ENCODE assay signal across 10 cellular contexts in the genomic region with DNA sequence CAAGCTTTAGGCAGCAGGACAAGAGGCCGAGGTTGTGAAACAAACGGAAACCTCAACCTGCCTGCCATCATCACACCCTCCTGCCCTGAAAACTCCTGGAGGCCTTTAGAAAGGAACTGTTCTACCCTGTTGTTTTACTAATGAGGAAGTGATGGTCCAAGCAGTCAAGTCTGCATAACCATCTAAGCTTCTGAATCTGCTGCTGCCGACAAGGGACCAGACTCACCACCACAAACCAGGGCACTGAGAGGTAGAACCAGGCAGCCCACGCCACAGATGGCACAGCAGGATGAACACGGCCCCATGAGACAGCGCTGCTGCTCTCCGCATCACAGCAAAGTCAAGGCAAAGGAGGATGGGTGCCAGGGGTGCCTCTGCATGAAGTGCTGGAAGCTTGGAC.
DNase-seq lines count a peak whose midpoint lies in the region; ATAC-seq, FAIRE-seq and TF ChIP-seq lines count a peak whose summit lies in the region.
"Had no signal": no experiment of that assay in that cellular context is flagged by ENCODE, and none has a peak within 500 bp of the region (broad histone marks: within the 10 kb centered on the region; RNA-seq: fewer than 3 reads in every experiment).

No MANE protein-coding gene starts in this region.

- DNase-seq in GM12891 (ENCODE audit: insufficient read length, low spot score), result no peak
- no peak for DNase-seq in activated naive CD8-positive, alpha-beta T cell treated with anti-CD3 and anti-CD28 coated beads for 36 hours
- DNase-seq in activated effector memory CD4-positive, alpha-beta T cell treated with anti-CD3 and anti-CD28 coated beads, Interleukin-2, amount 50 U/mL, for 16 hours, result no peak
- DNase-seq in foreskin melanocyte, result no peak
- DNase-seq in GM20000 (ENCODE audit: low spot score), result no peak
- no peak for DNase-seq in frontal cortex (ENCODE audit: low spot score in 2 of 2)
- DNase-seq: NCI-H1048, tibial artery had no signal

- TF ChIP-seq POLR2A in GM12891 (IDR thresholded peaks at IDR 0.05; ENCODE audit: low read depth, low read length), result no peak

- peak overlapping the region; percentile 22 for H3K4me3 Mint-ChIP-seq in activated naive CD8-positive, alpha-beta T cell treated with anti-CD3 and anti-CD28 coated beads for 36 hours

- H3K4me1 Mint-ChIP-seq in activated naive CD8-positive, alpha-beta T cell treated with anti-CD3 and anti-CD28 coated beads for 36 hours, result peaks cover 85% of the 10 kb centered on the region

- peaks cover 2% of the 10 kb centered on the region for H3K9me3 Mint-ChIP-seq in activated naive CD8-positive, alpha-beta T cell treated with anti-CD3 and anti-CD28 coated beads for 36 hours

- ATAC-seq in GM19463 (IDR thresholded peaks at IDR 0.05; ENCODE audit: unreplicated experiment) (peak; percentile 42), HG03108 (IDR thresholded peaks at IDR 0.05; ENCODE audit: unreplicated experiment) (peak; percentile 53)

- H3K27ac Mint-ChIP-seq in activated naive CD8-positive, alpha-beta T cell treated with anti-CD3 and anti-CD28 coated beads for 36 hours, result peak overlapping the region; percentile 91

- TF ChIP-seq CTCF in GM20000 (IDR thresholded peaks at IDR 0.05; ENCODE audit: extremely low read depth, missing control alignments), result no peak

- peaks cover 77% of the 10 kb centered on the region for H3K36me3 Mint-ChIP-seq in activated naive CD8-positive, alpha-beta T cell treated with anti-CD3 and anti-CD28 coated beads for 36 hours

- FAIRE-seq in GM12891 (lab: Jason Lieb, UNC) (no peak), frontal cortex (lab: Jason Lieb, UNC) (no peak)

- H3K27me3 Mint-ChIP-seq in activated naive CD8-positive, alpha-beta T cell treated with anti-CD3 and anti-CD28 coated beads for 36 hours, result no peaks in the 10 kb centered on the region

TF ChIP-seq in GM12891, 5 proteins besides CTCF, POLR2A, EP300 and RAD21:
- no peak for TF ChIP-seq POU2F2 (IDR thresholded peaks at IDR 0.05; ENCODE audit: low read depth, low read length)
- no peak for TF ChIP-seq POLR2AphosphoS5 (IDR thresholded peaks at IDR 0.05; ENCODE audit: low read depth, low read length)
- TF ChIP-seq TAF1 (IDR thresholded peaks at IDR 0.05; ENCODE audit: low read depth, low read length), result no peak
- TF ChIP-seq SPI1 (IDR thresholded peaks at IDR 0.05; ENCODE audit: low read depth, low read length), result peak; percentile 87
- TF ChIP-seq PAX5 (IDR thresholded peaks at IDR 0.05; ENCODE audit: insufficient read depth, low read length, severe bottlenecking), result no peak
